ENCODE assay signal across 7 cellular contexts in genomic region chr19:3760871-3761361, GRCh38. TPM values are rescaled to one million over a fixed set of nuclear protein-coding genes. Genes with fewer than 3 reads are reported as not detected.
A peak's percentile ranks its signal among the peaks of the same experiment; 100 is the strongest.
DNase-seq lines count a peak whose midpoint lies in the region; ATAC-seq and TF ChIP-seq lines count a peak whose summit lies in the region.

No MANE protein-coding gene starts in this region.

- TF ChIP-seq CTCF in HFFc6 (IDR thresholded peaks at IDR 0.05) (no peak), glutamatergic neuron (IDR thresholded peaks at IDR 0.05; ENCODE audit: partially characterized antibody, unreplicated experiment) (no peak)

- DNase-seq in HFFc6, result no peak
- DNase-seq in activated CD4-positive, alpha-beta memory T cell treated with anti-CD3 and anti-CD28 coated beads, Interleukin-2, amount 10 ng/mL, durations not matched to agents 7 days and 5 days, result peak; percentile 43
- DNase-seq in glutamatergic neuron, result no peak
- no peak for DNase-seq in DMS 273 treated with DMSO at 0.1 percent for 48 hours (lab: John Stamatoyannopoulos, UW)
- no peak for DNase-seq in MV-4-11 (lab: John Stamatoyannopoulos, UW)

- H3K4me3 Mint-ChIP-seq in HFFc6 (peak overlapping the region; percentile 98), glutamatergic neuron (ENCODE audit: unreplicated experiment) (peak overlapping the region; percentile 99)
- peak overlapping the region; percentile 90 for H3K4me3 Mint-ChIP-seq in activated CD4-positive, alpha-beta memory T cell treated with anti-CD3 and anti-CD28 coated beads, Interleukin-2, amount 10 ng/mL, durations not matched to agents 7 days and 5 days

- no peak for ATAC-seq in GM18861 (IDR thresholded peaks at IDR 0.05; ENCODE audit: unreplicated experiment)

- H3K9me3 Mint-ChIP-seq in HFFc6, result no peaks in the 10 kb centered on the region
- H3K9me3 Mint-ChIP-seq in activated CD4-positive, alpha-beta memory T cell treated with anti-CD3 and anti-CD28 coated beads, Interleukin-2, amount 10 ng/mL, durations not matched to agents 7 days and 5 days, result no peaks in the 10 kb centered on the region
- peaks cover 15% of the 10 kb centered on the region for H3K9me3 Mint-ChIP-seq in glutamatergic neuron (ENCODE audit: unreplicated experiment)

- peaks cover 16% of the 10 kb centered on the region for H3K4me1 Mint-ChIP-seq in HFFc6 (ENCODE audit: low read depth)
- peaks cover 37% of the 10 kb centered on the region for H3K4me1 Mint-ChIP-seq in activated CD4-positive, alpha-beta memory T cell treated with anti-CD3 and anti-CD28 coated beads, Interleukin-2, amount 10 ng/mL, durations not matched to agents 7 days and 5 days
- H3K4me1 Mint-ChIP-seq in glutamatergic neuron (ENCODE audit: low read depth, unreplicated experiment), result no peaks in the 10 kb centered on the region

- CTCF ChIA-PET in activated CD4-positive, alpha-beta memory T cell treated with anti-CD3 and anti-CD28 coated beads, Interleukin-2, amount 10 ng/mL, durations not matched to agents 7 days and 5 days (lab: Charles Lee), result interaction anchor here (0.7 to 1.5 kb wide), 4 partner anchors 9 to 61 kb away, joined by 3 to 9 read pairs (median 4); no protein-coding TSS in a partner anchor

- H3K4me3 ChIP-seq in skin epidermis, result peak overlapping the region; percentile 63 to 94 (median 83)

- POLR2A ChIA-PET in activated CD4-positive, alpha-beta memory T cell treated with anti-CD3 and anti-CD28 coated beads, Interleukin-2, amount 10 ng/mL, durations not matched to agents 7 days and 5 days (lab: Charles Lee), result interaction anchor here (0.6 to 3.8 kb wide), 9 partner anchors 10 to 514 kb away, joined by 3 to 53 read pairs (median 5); partner anchors contain the start of genes EEF2 and RAX2

- H3K27ac ChIP-seq in skin epidermis, result peak overlapping the region; percentile 78 to 99 (median 93)

- H3K36me3 Mint-ChIP-seq in HFFc6 (ENCODE audit: low read depth) (peaks cover 6% of the 10 kb centered on the region; the same call in 1 of the 2 replicates), glutamatergic neuron (ENCODE audit: unreplicated experiment) (no peaks in the 10 kb centered on the region)
- H3K36me3 Mint-ChIP-seq in activated CD4-positive, alpha-beta memory T cell treated with anti-CD3 and anti-CD28 coated beads, Interleukin-2, amount 10 ng/mL, durations not matched to agents 7 days and 5 days (ENCODE audit: low read depth), result peaks cover 28% of the 10 kb centered on the region

- H3K27ac Mint-ChIP-seq in HFFc6, result peak overlapping the region; percentile 100
- H3K27ac Mint-ChIP-seq in activated CD4-positive, alpha-beta memory T cell treated with anti-CD3 and anti-CD28 coated beads, Interleukin-2, amount 10 ng/mL, durations not matched to agents 7 days and 5 days, result peak overlapping the region; percentile 94
- peak overlapping the region; percentile 88 for H3K27ac Mint-ChIP-seq in glutamatergic neuron (ENCODE audit: unreplicated experiment)

- peaks cover 1% of the 10 kb centered on the region; the same call in 1 of the 2 replicates for H3K27me3 Mint-ChIP-seq in HFFc6 (ENCODE audit: insufficient read depth)
- H3K27me3 Mint-ChIP-seq in activated CD4-positive, alpha-beta memory T cell treated with anti-CD3 and anti-CD28 coated beads, Interleukin-2, amount 10 ng/mL, durations not matched to agents 7 days and 5 days, result no peaks in the 10 kb centered on the region
- H3K27me3 Mint-ChIP-seq in glutamatergic neuron (ENCODE audit: unreplicated experiment), result peaks cover 9% of the 10 kb centered on the region

RNA-seq across cellular contexts. Expression of gene APBA3, which starts 0.6 kb away (rescaled TPM):
- 10 to 100 TPM in 4 of 6 experiments, 1 to 10 TPM in 2; 9.1 to 13.8 (median 10.4) TPM for total RNA-seq in HFFc6 (2021; fragmentation: NEBNext Ultra II Directional; extraction: Animal tissue kit (Norgen Biotek cat#: 25700))
- total RNA-seq in activated CD4-positive, alpha-beta memory T cell treated with anti-CD3 and anti-CD28 coated beads, Interleukin-2, amount 10 ng/mL, durations not matched to agents 7 days and 5 days, result 10 to 100 TPM; 55.8 to 64.7 TPM
- 23.3 TPM for total RNA-seq in glutamatergic neuron (ENCODE audit: unreplicated experiment)

RNA-seq across cellular contexts. Expression of gene MRPL54, which starts 1.6 kb away (rescaled TPM):
- total RNA-seq in HFFc6 (2021; fragmentation: NEBNext Ultra II Directional; extraction: Animal tissue kit (Norgen Biotek cat#: 25700)), result 10 to 100 TPM; 69.9 to 84.3 (median 77.9) TPM
- 10 to 100 TPM; 71.5 to 75.8 TPM for total RNA-seq in activated CD4-positive, alpha-beta memory T cell treated with anti-CD3 and anti-CD28 coated beads, Interleukin-2, amount 10 ng/mL, durations not matched to agents 7 days and 5 days
- 33.0 TPM for total RNA-seq in glutamatergic neuron (ENCODE audit: unreplicated experiment)

RNA-seq across cellular contexts. Expression of gene RAX2, which starts 11.1 kb away (rescaled TPM):
- total RNA-seq in HFFc6 (2021; fragmentation: NEBNext Ultra II Directional; extraction: Animal tissue kit (Norgen Biotek cat#: 25700)), result not detected
- not detected for total RNA-seq in activated CD4-positive, alpha-beta memory T cell treated with anti-CD3 and anti-CD28 coated beads, Interleukin-2, amount 10 ng/mL, durations not matched to agents 7 days and 5 days
- total RNA-seq in glutamatergic neuron (ENCODE audit: unreplicated experiment), result not detected

RNA-seq across cellular contexts. Expression of gene MATK, which starts 25.3 kb away (rescaled TPM):
- total RNA-seq in HFFc6 (2021; fragmentation: NEBNext Ultra II Directional; extraction: Animal tissue kit (Norgen Biotek cat#: 25700)), result not detected
- 10 to 100 TPM; 13.9 to 15.9 TPM for total RNA-seq in activated CD4-positive, alpha-beta memory T cell treated with anti-CD3 and anti-CD28 coated beads, Interleukin-2, amount 10 ng/mL, durations not matched to agents 7 days and 5 days
- not detected for total RNA-seq in glutamatergic neuron (ENCODE audit: unreplicated experiment)

RNA-seq across cellular contexts. Expression of gene TJP3, which starts 52.7 kb away (rescaled TPM):
- total RNA-seq in HFFc6 (2021; fragmentation: NEBNext Ultra II Directional; extraction: Animal tissue kit (Norgen Biotek cat#: 25700)), result not detected
- total RNA-seq in activated CD4-positive, alpha-beta memory T cell treated with anti-CD3 and anti-CD28 coated beads, Interleukin-2, amount 10 ng/mL, durations not matched to agents 7 days and 5 days, result 1 to 10 TPM; 1.4 to 1.7 TPM
- total RNA-seq in glutamatergic neuron (ENCODE audit: unreplicated experiment), result 3.1 TPM
